9 cellular contexts compared by ENCODE assay signal in genomic region chr2:220034356-220035121, GRCh38.
DNase-seq lines count a peak whose midpoint lies in the region; ATAC-seq and TF ChIP-seq lines count a peak whose summit lies in the region.
"Had no signal": no experiment of that assay in that cellular context is flagged by ENCODE, and none has a peak within 500 bp of the region (broad histone marks: within the 10 kb centered on the region; RNA-seq: fewer than 3 reads in every experiment).

No MANE protein-coding gene starts in this region.

- intact Hi-C loops in head of caudate nucleus (cut with DNase I) (no loop called here), spleen (cut with DNase I; ENCODE audit: low total_unique reads) (no loop called here)

- 30 to 77% (median 55%) methylated on average over 1 of the region's 1 CpG for WGBS in spleen, 5 donors

- H3K36me3 ChIP-seq in thoracic aorta (no peaks in the 10 kb centered on the region), spleen (no peaks in the 10 kb centered on the region)

- no peaks in the 10 kb centered on the region for H3K27me3 ChIP-seq in thoracic aorta (replicated peaks; ENCODE audit: insufficient read depth)
- no peaks in the 10 kb centered on the region for H3K27me3 ChIP-seq in spleen (replicated peaks in 1 of 7)

- no peak for TF ChIP-seq POLR2A in spleen (IDR thresholded peaks at IDR 0.05)

- H3K4me1 ChIP-seq in thoracic aorta (ENCODE audit: control insufficient read depth in 1 of 2, low read depth in 2 of 2) (peaks cover 9 to 21% of the 10 kb centered on the region in 2 donors), spleen (no peaks in the 10 kb centered on the region)

- H3K9me3 ChIP-seq in thoracic aorta (no peaks in the 10 kb centered on the region), spleen (no peaks in the 10 kb centered on the region)

- peak; percentile 41 for ATAC-seq in thoracic aorta (ENCODE audit: insufficient number of reproducible peaks, low FRiP score, low read depth)
- ATAC-seq in GM21423 (IDR thresholded peaks at IDR 0.05; ENCODE audit: unreplicated experiment): no peak
- no peak for ATAC-seq in GM18909 (IDR thresholded peaks at IDR 0.05; ENCODE audit: poor library complexity, unreplicated experiment)
- ATAC-seq: Panc1 had no signal

- no peak overlapping the region for H3K4me3 ChIP-seq in HFF-Myc (replicated peaks; ENCODE audit: low read depth, low read length)
- H3K4me3 ChIP-seq in thoracic aorta: no peak overlapping the region
- no peak overlapping the region for H3K4me3 ChIP-seq in spleen

- peak overlapping the region; percentile 56 for H3K27ac ChIP-seq in thoracic aorta
- H3K27ac ChIP-seq in spleen: no peak overlapping the region

- DNase-seq in HFF-Myc (ENCODE audit: extremely low read depth, low read depth) (peak; percentile 39), astrocyte of the hippocampus (ENCODE audit: low read depth, low spot score) (peak; percentile 75), head of caudate nucleus (peak in 38 of 42 donors; percentile 5 to 83 (median 45)), thoracic aorta (ENCODE audit: low spot score) (no peak), spleen (no peak)
- DNase-seq: activated CD8-positive, alpha-beta memory T cell treated with anti-CD3 and anti-CD28 coated beads, Interleukin-2, amount 50 U/mL, for 48 hours had no signal

- TF ChIP-seq CTCF in HFF-Myc (IDR thresholded peaks at IDR 0.05; ENCODE audit: low read depth, low read length, missing control alignments) (no peak), thoracic aorta (IDR thresholded peaks at IDR 0.05) (no peak), spleen (IDR thresholded peaks at IDR 0.05 in 8 of 11, conservative IDR thresholded peaks at IDR 0.05 in 3 of 11) (no peak)

Comparison
In these comparisons a context has a peak if more than half of its experiments do, and no peak if none do; other contexts are left out.
1. DNase-seq: peak in HFF-Myc (single experiment), astrocyte of the hippocampus (single experiment) and head of caudate nucleus (38 of 42); none in thoracic aorta (single experiment) and spleen (single experiment).
2. H3K27ac ChIP-seq: peak in thoracic aorta (2 of 2); none in spleen (0 of 8).